ENCODE assay signal across 1 cellular context in the genomic region with DNA sequence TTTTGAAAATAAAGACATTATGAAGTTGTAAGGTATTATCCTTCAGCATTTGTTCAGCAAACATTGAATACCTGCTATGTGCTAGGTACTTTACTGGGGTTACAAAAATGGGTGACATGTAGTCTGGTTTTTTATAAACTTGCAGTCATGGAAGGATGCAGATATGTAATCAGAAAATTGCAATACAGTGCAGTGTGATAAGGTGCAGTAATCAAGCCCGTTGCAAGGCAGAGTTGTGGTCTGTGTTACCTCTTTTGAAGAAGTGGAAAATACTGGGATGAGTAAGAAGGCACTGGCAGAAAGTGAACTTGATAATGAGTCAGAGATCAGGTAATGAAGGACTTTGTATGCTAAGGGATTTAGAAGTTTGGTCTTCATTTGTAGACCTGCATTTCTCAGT.
A peak's percentile ranks its signal among the peaks of the same experiment; 100 is the strongest.
TF ChIP-seq lines count a peak whose summit lies in the region.

No MANE protein-coding gene starts in this region.

TF ChIP-seq in K562, 482 proteins besides CTCF, POLR2A, EP300 and RAD21 (continued from another document):
- TF ChIP-seq ZNF609 (CRISPR knock-in tag; IDR thresholded peaks at IDR 0.05; ENCODE audit: borderline replicate concordance) = no peak
- TF ChIP-seq CBFA2T3 (IDR thresholded peaks at IDR 0.05) = peak; percentile 90
- peak; percentile 74 for TF ChIP-seq NCOR1 (IDR thresholded peaks at IDR 0.05)
- peak; percentile 66 for TF ChIP-seq SMARCE1 (IDR thresholded peaks at IDR 0.05)
TF ChIP-seq in K562: peak in this region for 27.
